In genomic region chrX:120726294-120726693, GRCh38 we compare ENCODE assay signal across 13 cellular contexts.
DNase-seq lines count a peak whose midpoint lies in the region; ATAC-seq, FAIRE-seq and TF ChIP-seq lines count a peak whose summit lies in the region.
"Had no signal": no experiment of that assay in that cellular context is flagged by ENCODE, and none has a peak within 500 bp of the region (broad histone marks: within the 10 kb centered on the region; RNA-seq: fewer than 3 reads in every experiment).

No MANE protein-coding gene starts in this region.

- H3K4me1 ChIP-seq in OCI-LY1 (ENCODE audit: insufficient read depth, low read length, severe bottlenecking), result peaks cover 34% of the 10 kb centered on the region
- no peaks in the 10 kb centered on the region for H3K4me1 ChIP-seq in Peyer's patch

- peak overlapping the region; percentile 25; the same call in 1 of the 2 replicates for H3K4me2 ChIP-seq in OCI-LY1 (ENCODE audit: low read length)

- H3K36me3 ChIP-seq in OCI-LY1 (ENCODE audit: insufficient read depth, low read length) (no peaks in the 10 kb centered on the region), Peyer's patch (no peaks in the 10 kb centered on the region)

- TF ChIP-seq CTCF in GM20000 (IDR thresholded peaks at IDR 0.05; ENCODE audit: extremely low read depth, missing control alignments), result no peak
- TF ChIP-seq CTCF in OCI-LY1 (IDR thresholded peaks at IDR 0.05; ENCODE audit: low read length), result no peak
- TF ChIP-seq CTCF in Peyer's patch (IDR thresholded peaks at IDR 0.05), result no peak

- peak overlapping the region; percentile 47 for H3K9ac ChIP-seq in OCI-LY1 (ENCODE audit: low read length)

- H3K27ac ChIP-seq in OCI-LY1 (ENCODE audit: low read depth, low read length, poor library complexity, severe bottlenecking) (peak overlapping the region; percentile 93), Peyer's patch (no peak overlapping the region)
- H3K27ac ChIP-seq: C4-2B had no signal

- H4K20me1 ChIP-seq in OCI-LY1 (ENCODE audit: insufficient read depth, low read length), result no peaks in the 10 kb centered on the region

- intact Hi-C loops in Right ventricle myocardium inferior (cut with DNase I), result no loop called here

- ATAC-seq in HG03066 (IDR thresholded peaks at IDR 0.05; ENCODE audit: low read depth, unreplicated experiment), result peak; percentile 99
- no peak for ATAC-seq in Right ventricle myocardium inferior
- ATAC-seq: HCT116 had no signal

- H3K4me3 ChIP-seq in OCI-LY1 (ENCODE audit: low read depth, low read length, poor library complexity, severe bottlenecking) (no peak overlapping the region), Peyer's patch (no peak overlapping the region)

- H3K9me3 ChIP-seq in OCI-LY1 (ENCODE audit: low read length) (no peaks in the 10 kb centered on the region), Peyer's patch (no peaks in the 10 kb centered on the region)

- DNase-seq in GM12892 (ENCODE audit: insufficient read length) (no peak), GM20000 (ENCODE audit: low spot score) (peak; percentile 61), Peyer's patch (no peak), DMS 273 (lab: John Stamatoyannopoulos, UW; ENCODE audit: unreplicated experiment) (no peak), DMS53 (lab: John Stamatoyannopoulos, UW) (no peak), Right ventricle myocardium inferior (ENCODE audit: missing footprints) (no peak)
- DNase-seq: activated naive CD4-positive, alpha-beta T cell treated with Interleukin-2 at 50 U/mL for 16 hours; islet precursor cell; NCI-H2081 treated with DMSO at 0.1 percent for 48 hours had no signal

- H3K9me2 ChIP-seq in OCI-LY1 (ENCODE audit: low read depth, low read length), result no peaks in the 10 kb centered on the region

- no peak overlapping the region for H2AFZ ChIP-seq in OCI-LY1 (ENCODE audit: low read length)

- H3K27me3 ChIP-seq in OCI-LY1 (ENCODE audit: insufficient read depth, low read length) (no peaks in the 10 kb centered on the region), Peyer's patch (no peaks in the 10 kb centered on the region)

- TF ChIP-seq POLR2A in GM12892 (IDR thresholded peaks at IDR 0.05; ENCODE audit: low read depth, low read length) (no peak), Peyer's patch (IDR thresholded peaks at IDR 0.05) (no peak)

- peak; percentile 66 for FAIRE-seq in GM12892 (lab: Jason Lieb, UNC)

- no peaks in the 10 kb centered on the region for H3K79me2 ChIP-seq in OCI-LY1 (ENCODE audit: insufficient read depth, low read length)

- no peaks in the 10 kb centered on the region for H3F3A ChIP-seq in OCI-LY1 (ENCODE audit: insufficient read depth, low read length)
